11 cellular contexts compared by ENCODE assay signal in the genomic region with DNA sequence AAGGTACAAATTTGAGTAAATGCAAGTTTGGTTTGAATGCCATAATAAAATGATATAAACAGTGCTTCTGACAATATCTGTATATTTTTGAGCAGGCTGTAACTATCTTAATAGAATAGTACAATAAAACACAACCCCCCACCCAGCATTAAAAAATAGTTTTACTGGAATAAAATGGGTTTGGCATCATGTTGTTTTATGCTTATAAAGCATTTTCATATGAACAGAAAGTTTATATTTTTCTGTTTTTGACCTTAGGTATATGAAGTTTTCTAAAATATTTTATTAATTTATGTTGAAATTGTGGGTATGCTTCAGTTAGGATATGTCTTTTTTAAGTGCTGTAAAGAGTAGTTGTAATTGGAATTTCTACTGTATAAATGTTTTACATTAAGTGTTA.
"Had no signal": no experiment of that assay in that cellular context is flagged by ENCODE, and none has a peak within 500 bp of the region (broad histone marks: within the 10 kb centered on the region; RNA-seq: fewer than 3 reads in every experiment).

No MANE protein-coding gene starts in this region.

- ATAC-seq: GM23338, HCT116 had no signal

- DNase-seq: H9, HFFc6, Karpas-422, KBM-7 had no signal

- H2AFZ ChIP-seq: GM23338 had no signal

- H3K4me3 ChIP-seq: GM23338 had no signal

- FAIRE-seq: H1, H54, HTR-8/SVneo had no signal

- H3K4me2 ChIP-seq: GM23338, KMS-11 had no signal

- H3K27ac ChIP-seq: HL-60, KMS-11 had no signal

- H3K9ac ChIP-seq: KMS-11 had no signal
